ENCODE assay signal across 1 cellular context in the genomic region with DNA sequence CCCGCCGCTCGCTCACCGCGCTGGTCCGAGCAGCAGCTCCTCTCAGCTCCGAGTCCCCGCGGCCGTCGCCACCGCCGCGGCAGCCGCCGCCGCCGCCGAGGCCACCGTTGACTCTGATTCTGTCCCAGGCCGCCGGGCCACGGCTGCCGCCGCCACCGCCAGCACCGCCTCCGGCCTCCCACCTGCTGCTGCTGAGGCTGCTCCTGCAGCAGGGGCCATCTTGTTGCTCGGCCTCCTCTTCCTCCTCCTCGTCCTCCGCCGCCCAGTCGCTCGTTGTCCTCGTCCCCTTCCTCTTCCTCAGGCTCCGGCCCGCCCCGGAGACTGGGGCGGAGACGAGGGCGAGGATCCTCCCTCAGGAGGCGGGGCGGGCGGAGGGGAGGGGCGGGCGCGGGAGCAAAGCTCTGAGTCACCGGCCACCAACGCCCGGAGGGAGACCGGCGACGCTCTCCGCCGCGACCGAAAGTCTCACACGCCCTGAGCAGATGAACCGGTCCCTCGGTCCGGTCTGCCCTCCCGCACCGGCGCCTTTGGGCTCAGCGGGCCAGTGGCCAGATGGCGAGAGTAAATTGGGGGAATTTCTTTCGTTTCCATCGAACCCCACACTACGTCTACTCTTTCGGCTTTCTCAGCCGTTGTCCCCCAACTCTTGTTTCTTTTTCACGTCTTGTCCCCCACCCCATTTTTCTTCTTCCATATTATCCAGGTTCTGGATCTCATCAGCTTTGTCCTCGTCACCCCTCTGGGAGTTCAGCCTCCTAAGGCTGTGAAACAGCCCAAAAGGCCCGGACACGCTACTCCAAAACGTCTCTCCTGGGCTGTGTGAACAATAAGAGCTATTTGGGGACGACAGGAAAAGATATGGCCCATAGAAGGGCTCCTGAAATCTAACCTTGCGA.
TF ChIP-seq lines count a peak whose summit lies in the region.

A gene with protein sequence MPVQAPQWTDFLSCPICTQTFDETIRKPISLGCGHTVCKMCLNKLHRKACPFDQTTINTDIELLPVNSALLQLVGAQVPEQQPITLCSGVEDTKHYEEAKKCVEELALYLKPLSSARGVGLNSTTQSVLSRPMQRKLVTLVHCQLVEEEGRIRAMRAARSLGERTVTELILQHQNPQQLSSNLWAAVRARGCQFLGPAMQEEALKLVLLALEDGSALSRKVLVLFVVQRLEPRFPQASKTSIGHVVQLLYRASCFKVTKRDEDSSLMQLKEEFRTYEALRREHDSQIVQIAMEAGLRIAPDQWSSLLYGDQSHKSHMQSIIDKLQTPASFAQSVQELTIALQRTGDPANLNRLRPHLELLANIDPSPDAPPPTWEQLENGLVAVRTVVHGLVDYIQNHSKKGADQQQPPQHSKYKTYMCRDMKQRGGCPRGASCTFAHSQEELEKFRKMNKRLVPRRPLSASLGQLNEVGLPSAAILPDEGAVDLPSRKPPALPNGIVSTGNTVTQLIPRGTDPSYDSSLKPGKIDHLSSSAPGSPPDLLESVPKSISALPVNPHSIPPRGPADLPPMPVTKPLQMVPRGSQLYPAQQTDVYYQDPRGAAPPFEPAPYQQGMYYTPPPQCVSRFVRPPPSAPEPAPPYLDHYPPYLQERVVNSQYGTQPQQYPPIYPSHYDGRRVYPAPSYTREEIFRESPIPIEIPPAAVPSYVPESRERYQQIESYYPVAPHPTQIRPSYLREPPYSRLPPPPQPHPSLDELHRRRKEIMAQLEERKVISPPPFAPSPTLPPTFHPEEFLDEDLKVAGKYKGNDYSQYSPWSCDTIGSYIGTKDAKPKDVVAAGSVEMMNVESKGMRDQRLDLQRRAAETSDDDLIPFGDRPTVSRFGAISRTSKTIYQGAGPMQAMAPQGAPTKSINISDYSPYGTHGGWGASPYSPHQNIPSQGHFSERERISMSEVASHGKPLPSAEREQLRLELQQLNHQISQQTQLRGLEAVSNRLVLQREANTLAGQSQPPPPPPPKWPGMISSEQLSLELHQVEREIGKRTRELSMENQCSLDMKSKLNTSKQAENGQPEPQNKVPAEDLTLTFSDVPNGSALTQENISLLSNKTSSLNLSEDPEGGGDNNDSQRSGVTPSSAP (minus strand): TSS at position 278 of the 896 bp plus-strand sequence. CDS start 29,372 bp downstream, outside the sequence.

TF ChIP-seq in K562, 482 proteins besides CTCF, POLR2A, EP300 and RAD21 (continued from another document):
- TF ChIP-seq, protein P1, sequence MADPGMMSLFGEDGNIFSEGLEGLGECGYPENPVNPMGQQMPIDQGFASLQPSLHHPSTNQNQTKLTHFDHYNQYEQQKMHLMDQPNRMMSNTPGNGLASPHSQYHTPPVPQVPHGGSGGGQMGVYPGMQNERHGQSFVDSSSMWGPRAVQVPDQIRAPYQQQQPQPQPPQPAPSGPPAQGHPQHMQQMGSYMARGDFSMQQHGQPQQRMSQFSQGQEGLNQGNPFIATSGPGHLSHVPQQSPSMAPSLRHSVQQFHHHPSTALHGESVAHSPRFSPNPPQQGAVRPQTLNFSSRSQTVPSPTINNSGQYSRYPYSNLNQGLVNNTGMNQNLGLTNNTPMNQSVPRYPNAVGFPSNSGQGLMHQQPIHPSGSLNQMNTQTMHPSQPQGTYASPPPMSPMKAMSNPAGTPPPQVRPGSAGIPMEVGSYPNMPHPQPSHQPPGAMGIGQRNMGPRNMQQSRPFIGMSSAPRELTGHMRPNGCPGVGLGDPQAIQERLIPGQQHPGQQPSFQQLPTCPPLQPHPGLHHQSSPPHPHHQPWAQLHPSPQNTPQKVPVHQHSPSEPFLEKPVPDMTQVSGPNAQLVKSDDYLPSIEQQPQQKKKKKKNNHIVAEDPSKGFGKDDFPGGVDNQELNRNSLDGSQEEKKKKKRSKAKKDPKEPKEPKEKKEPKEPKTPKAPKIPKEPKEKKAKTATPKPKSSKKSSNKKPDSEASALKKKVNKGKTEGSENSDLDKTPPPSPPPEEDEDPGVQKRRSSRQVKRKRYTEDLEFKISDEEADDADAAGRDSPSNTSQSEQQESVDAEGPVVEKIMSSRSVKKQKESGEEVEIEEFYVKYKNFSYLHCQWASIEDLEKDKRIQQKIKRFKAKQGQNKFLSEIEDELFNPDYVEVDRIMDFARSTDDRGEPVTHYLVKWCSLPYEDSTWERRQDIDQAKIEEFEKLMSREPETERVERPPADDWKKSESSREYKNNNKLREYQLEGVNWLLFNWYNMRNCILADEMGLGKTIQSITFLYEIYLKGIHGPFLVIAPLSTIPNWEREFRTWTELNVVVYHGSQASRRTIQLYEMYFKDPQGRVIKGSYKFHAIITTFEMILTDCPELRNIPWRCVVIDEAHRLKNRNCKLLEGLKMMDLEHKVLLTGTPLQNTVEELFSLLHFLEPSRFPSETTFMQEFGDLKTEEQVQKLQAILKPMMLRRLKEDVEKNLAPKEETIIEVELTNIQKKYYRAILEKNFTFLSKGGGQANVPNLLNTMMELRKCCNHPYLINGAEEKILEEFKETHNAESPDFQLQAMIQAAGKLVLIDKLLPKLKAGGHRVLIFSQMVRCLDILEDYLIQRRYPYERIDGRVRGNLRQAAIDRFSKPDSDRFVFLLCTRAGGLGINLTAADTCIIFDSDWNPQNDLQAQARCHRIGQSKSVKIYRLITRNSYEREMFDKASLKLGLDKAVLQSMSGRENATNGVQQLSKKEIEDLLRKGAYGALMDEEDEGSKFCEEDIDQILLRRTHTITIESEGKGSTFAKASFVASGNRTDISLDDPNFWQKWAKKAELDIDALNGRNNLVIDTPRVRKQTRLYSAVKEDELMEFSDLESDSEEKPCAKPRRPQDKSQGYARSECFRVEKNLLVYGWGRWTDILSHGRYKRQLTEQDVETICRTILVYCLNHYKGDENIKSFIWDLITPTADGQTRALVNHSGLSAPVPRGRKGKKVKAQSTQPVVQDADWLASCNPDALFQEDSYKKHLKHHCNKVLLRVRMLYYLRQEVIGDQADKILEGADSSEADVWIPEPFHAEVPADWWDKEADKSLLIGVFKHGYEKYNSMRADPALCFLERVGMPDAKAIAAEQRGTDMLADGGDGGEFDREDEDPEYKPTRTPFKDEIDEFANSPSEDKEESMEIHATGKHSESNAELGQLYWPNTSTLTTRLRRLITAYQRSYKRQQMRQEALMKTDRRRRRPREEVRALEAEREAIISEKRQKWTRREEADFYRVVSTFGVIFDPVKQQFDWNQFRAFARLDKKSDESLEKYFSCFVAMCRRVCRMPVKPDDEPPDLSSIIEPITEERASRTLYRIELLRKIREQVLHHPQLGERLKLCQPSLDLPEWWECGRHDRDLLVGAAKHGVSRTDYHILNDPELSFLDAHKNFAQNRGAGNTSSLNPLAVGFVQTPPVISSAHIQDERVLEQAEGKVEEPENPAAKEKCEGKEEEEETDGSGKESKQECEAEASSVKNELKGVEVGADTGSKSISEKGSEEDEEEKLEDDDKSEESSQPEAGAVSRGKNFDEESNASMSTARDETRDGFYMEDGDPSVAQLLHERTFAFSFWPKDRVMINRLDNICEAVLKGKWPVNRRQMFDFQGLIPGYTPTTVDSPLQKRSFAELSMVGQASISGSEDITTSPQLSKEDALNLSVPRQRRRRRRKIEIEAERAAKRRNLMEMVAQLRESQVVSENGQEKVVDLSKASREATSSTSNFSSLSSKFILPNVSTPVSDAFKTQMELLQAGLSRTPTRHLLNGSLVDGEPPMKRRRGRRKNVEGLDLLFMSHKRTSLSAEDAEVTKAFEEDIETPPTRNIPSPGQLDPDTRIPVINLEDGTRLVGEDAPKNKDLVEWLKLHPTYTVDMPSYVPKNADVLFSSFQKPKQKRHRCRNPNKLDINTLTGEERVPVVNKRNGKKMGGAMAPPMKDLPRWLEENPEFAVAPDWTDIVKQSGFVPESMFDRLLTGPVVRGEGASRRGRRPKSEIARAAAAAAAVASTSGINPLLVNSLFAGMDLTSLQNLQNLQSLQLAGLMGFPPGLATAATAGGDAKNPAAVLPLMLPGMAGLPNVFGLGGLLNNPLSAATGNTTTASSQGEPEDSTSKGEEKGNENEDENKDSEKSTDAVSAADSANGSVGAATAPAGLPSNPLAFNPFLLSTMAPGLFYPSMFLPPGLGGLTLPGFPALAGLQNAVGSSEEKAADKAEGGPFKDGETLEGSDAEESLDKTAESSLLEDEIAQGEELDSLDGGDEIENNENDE (IDR thresholded peaks at IDR 0.05; ENCODE audit: low read depth, low read length): no peak
- TF ChIP-seq ZFX (CRISPR knock-in tag; IDR thresholded peaks at IDR 0.05): peak; percentile 90
- TF ChIP-seq ZFP36 (IDR thresholded peaks at IDR 0.05; ENCODE audit: low read depth, low read length, partially characterized antibody): no peak
- peak in 1 of 2 experiments; percentile 60; a peak in 2 of 4 replicates for TF ChIP-seq TBL1XR1 (IDR thresholded peaks at IDR 0.05; ENCODE audit: low read length in 2 of 2)
- TF ChIP-seq SIRT6 (IDR thresholded peaks at IDR 0.05; ENCODE audit: low read depth, low read length): no peak
- TF ChIP-seq RBFOX2 (IDR thresholded peaks at IDR 0.05; ENCODE audit: low read depth, low read length): peak; percentile 96
- TF ChIP-seq ILK (tag; IDR thresholded peaks at IDR 0.05; ENCODE audit: borderline replicate concordance, low read depth): no peak
- TF ChIP-seq, protein P2, sequence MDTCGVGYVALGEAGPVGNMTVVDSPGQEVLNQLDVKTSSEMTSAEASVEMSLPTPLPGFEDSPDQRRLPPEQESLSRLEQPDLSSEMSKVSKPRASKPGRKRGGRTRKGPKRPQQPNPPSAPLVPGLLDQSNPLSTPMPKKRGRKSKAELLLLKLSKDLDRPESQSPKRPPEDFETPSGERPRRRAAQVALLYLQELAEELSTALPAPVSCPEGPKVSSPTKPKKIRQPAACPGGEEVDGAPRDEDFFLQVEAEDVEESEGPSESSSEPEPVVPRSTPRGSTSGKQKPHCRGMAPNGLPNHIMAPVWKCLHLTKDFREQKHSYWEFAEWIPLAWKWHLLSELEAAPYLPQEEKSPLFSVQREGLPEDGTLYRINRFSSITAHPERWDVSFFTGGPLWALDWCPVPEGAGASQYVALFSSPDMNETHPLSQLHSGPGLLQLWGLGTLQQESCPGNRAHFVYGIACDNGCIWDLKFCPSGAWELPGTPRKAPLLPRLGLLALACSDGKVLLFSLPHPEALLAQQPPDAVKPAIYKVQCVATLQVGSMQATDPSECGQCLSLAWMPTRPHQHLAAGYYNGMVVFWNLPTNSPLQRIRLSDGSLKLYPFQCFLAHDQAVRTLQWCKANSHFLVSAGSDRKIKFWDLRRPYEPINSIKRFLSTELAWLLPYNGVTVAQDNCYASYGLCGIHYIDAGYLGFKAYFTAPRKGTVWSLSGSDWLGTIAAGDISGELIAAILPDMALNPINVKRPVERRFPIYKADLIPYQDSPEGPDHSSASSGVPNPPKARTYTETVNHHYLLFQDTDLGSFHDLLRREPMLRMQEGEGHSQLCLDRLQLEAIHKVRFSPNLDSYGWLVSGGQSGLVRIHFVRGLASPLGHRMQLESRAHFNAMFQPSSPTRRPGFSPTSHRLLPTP (IDR thresholded peaks at IDR 0.05; ENCODE audit: borderline replicate concordance, extremely low read depth, insufficient read length): peak; percentile 10
- TF ChIP-seq ZNF77 (CRISPR knock-in tag; IDR thresholded peaks at IDR 0.05): no peak
- TF ChIP-seq KLF13 (tag; IDR thresholded peaks at IDR 0.05; ENCODE audit: borderline replicate concordance, low read depth): no peak
- peak; percentile 96 for TF ChIP-seq POLR2H (tag; IDR thresholded peaks at IDR 0.05; ENCODE audit: low read depth)
- TF ChIP-seq, protein P3, sequence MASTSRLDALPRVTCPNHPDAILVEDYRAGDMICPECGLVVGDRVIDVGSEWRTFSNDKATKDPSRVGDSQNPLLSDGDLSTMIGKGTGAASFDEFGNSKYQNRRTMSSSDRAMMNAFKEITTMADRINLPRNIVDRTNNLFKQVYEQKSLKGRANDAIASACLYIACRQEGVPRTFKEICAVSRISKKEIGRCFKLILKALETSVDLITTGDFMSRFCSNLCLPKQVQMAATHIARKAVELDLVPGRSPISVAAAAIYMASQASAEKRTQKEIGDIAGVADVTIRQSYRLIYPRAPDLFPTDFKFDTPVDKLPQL (IDR thresholded peaks at IDR 0.05; ENCODE audit: extremely low read depth, insufficient read length): peak; percentile 55
- TF ChIP-seq HEY1 (CRISPR knock-in tag; IDR thresholded peaks at IDR 0.05; ENCODE audit: borderline replicate concordance): no peak
- TF ChIP-seq TAL1 (IDR thresholded peaks at IDR 0.05): no peak
- no peak for TF ChIP-seq PHB2 (IDR thresholded peaks at IDR 0.05; ENCODE audit: low read depth)
- TF ChIP-seq MEIS2 (IDR thresholded peaks at IDR 0.05; ENCODE audit: partially characterized antibody): peak; percentile 5
- no peak for TF ChIP-seq OTX1 (CRISPR knock-in tag; IDR thresholded peaks at IDR 0.05)
- TF ChIP-seq, protein P4, sequence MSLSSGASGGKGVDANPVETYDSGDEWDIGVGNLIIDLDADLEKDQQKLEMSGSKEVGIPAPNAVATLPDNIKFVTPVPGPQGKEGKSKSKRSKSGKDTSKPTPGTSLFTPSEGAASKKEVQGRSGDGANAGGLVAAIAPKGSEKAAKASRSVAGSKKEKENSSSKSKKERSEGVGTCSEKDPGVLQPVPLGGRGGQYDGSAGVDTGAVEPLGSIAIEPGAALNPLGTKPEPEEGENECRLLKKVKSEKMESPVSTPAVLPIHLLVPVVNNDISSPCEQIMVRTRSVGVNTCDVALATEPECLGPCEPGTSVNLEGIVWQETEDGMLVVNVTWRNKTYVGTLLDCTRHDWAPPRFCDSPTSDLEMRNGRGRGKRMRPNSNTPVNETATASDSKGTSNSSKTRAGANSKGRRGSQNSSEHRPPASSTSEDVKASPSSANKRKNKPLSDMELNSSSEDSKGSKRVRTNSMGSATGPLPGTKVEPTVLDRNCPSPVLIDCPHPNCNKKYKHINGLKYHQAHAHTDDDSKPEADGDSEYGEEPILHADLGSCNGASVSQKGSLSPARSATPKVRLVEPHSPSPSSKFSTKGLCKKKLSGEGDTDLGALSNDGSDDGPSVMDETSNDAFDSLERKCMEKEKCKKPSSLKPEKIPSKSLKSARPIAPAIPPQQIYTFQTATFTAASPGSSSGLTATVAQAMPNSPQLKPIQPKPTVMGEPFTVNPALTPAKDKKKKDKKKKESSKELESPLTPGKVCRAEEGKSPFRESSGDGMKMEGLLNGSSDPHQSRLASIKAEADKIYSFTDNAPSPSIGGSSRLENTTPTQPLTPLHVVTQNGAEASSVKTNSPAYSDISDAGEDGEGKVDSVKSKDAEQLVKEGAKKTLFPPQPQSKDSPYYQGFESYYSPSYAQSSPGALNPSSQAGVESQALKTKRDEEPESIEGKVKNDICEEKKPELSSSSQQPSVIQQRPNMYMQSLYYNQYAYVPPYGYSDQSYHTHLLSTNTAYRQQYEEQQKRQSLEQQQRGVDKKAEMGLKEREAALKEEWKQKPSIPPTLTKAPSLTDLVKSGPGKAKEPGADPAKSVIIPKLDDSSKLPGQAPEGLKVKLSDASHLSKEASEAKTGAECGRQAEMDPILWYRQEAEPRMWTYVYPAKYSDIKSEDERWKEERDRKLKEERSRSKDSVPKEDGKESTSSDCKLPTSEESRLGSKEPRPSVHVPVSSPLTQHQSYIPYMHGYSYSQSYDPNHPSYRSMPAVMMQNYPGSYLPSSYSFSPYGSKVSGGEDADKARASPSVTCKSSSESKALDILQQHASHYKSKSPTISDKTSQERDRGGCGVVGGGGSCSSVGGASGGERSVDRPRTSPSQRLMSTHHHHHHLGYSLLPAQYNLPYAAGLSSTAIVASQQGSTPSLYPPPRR (CRISPR knock-in tag; IDR thresholded peaks at IDR 0.05; ENCODE audit: borderline replicate concordance): peak; percentile 58; the same call in 1 of the 2 replicates
- TF ChIP-seq, protein P5, sequence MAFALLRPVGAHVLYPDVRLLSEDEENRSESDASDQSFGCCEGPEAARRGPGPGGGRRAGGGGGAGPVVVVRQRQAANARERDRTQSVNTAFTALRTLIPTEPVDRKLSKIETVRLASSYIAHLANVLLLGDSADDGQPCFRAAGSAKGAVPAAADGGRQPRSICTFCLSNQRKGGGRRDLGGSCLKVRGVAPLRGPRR (CRISPR knock-in tag; IDR thresholded peaks at IDR 0.05): no peak
- peak; percentile 69 for TF ChIP-seq FIP1L1 (IDR thresholded peaks at IDR 0.05; ENCODE audit: low read depth, low read length, poor library complexity, severe bottlenecking)
- no peak for TF ChIP-seq MAFG (tag; conservative IDR thresholded peaks at IDR 0.05)
- TF ChIP-seq SPI1 (IDR thresholded peaks at IDR 0.05; ENCODE audit: borderline replicate concordance, low read depth, low read length): peak; percentile 91
- no peak for TF ChIP-seq ZNF766 (CRISPR knock-in tag; conservative IDR thresholded peaks at IDR 0.05)
- TF ChIP-seq MXI1 (IDR thresholded peaks at IDR 0.05; ENCODE audit: low read depth, low read length): no peak
TF ChIP-seq in K562: peak in this region for 153.
